In the genomic region with DNA sequence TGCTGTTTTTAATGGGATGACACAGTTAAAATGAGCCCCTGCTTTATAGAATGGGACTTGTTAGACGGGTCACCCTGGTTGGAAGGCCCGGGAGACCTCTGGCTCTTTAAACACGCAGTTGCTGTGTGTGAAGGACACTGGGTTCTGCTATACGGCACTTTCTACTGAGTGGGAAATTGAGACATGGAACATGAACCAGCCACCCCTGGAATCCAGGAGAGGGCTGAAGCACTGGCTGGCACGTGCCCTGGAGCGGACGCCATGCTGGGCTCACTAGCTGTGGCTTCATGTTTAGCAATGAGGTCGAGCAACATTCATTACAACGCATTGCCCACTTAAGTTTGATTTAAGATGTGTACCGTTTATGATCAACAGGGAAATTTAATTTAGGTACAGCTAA, we compare ENCODE assay signal across 23 cellular contexts. TPM values are rescaled to one million over a fixed set of nuclear protein-coding genes. Genes with fewer than 3 reads are reported as not detected.
DNase-seq lines count a peak whose midpoint lies in the region; ATAC-seq and TF ChIP-seq lines count a peak whose summit lies in the region.
"Had no signal": no experiment of that assay in that cellular context is flagged by ENCODE, and none has a peak within 500 bp of the region (broad histone marks: within the 10 kb centered on the region; RNA-seq: fewer than 3 reads in every experiment).

No MANE protein-coding gene starts in this region.

- peak; percentile 19 for DNase-seq in activated CD8-positive, alpha-beta memory T cell treated with anti-CD3 and anti-CD28 coated beads, Interleukin-2, amount 10 ng/mL, durations not matched to agents 7 days and 5 days
- DNase-seq in activated CD8-positive, alpha-beta memory T cell treated with anti-CD3 and anti-CD28 coated beads, Interleukin-2, amount 50 U/mL, for 4 hours, result no peak
- DNase-seq in left ventricle myocardium inferior (no peak), posterior vena cava (ENCODE audit: low spot score) (peak; percentile 29), uterus (no peak), ecto neural progenitor cell (ENCODE audit: low spot score) (no peak), NCI-H510A (lab: John Stamatoyannopoulos, UW) (no peak)
- DNase-seq in activated T-cell treated with anti-CD3 and anti-CD28 coated beads, Interleukin-2, amount 50 U/mL, for 4 hours, result no peak
- DNase-seq: activated CD4-positive, alpha-beta memory T cell treated with anti-CD3 and anti-CD28 coated beads for 36 hours; activated CD4-positive, CD25-positive, alpha-beta regulatory T cell; activated gamma-delta T cell; activated naive CD8-positive, alpha-beta T cell treated with anti-CD3 and anti-CD28 coated beads, Interleukin-2, amount 50 U/mL, for 24 hours; activated T-cell treated with anti-CD3 and anti-CD28 coated beads for 4 hours; CD4-positive, alpha-beta memory T cell; GF-D8; HCEC 1CT; hippocampal formation; naive B cell; NCI-H1436; NCI-H526 treated with DMSO at 0.1 percent for 48 hours; T1000 had no signal

- H3K9me3 Mint-ChIP-seq in activated CD8-positive, alpha-beta memory T cell treated with anti-CD3 and anti-CD28 coated beads, Interleukin-2, amount 10 ng/mL, durations not matched to agents 7 days and 5 days (ENCODE audit: low read depth), result peaks cover under 1% of the 10 kb centered on the region
- H3K9me3 Mint-ChIP-seq in activated T-cell treated with anti-CD3 and anti-CD28 coated beads, Interleukin-2, amount 50 U/mL, for 4 hours, result peaks cover 6% of the 10 kb centered on the region

- H3K4me1 ChIP-seq in left ventricle myocardium inferior, result peaks cover 86% of the 10 kb centered on the region
- H3K4me1 ChIP-seq in uterus, result peaks cover 8 to 11% of the 10 kb centered on the region in 2 donors

- no peaks in the 10 kb centered on the region for H3K4me1 Mint-ChIP-seq in activated CD8-positive, alpha-beta memory T cell treated with anti-CD3 and anti-CD28 coated beads, Interleukin-2, amount 10 ng/mL, durations not matched to agents 7 days and 5 days
- H3K4me1 Mint-ChIP-seq in activated T-cell treated with anti-CD3 and anti-CD28 coated beads, Interleukin-2, amount 50 U/mL, for 4 hours (ENCODE audit: low read depth), result no peaks in the 10 kb centered on the region
- H3K4me1 Mint-ChIP-seq: activated naive CD8-positive, alpha-beta T cell treated with anti-CD3 and anti-CD28 coated beads, Interleukin-2, amount 50 U/mL, for 24 hours; CD4-positive, alpha-beta memory T cell; naive B cell had no signal

- H3K27me3 Mint-ChIP-seq in activated CD8-positive, alpha-beta memory T cell treated with anti-CD3 and anti-CD28 coated beads, Interleukin-2, amount 10 ng/mL, durations not matched to agents 7 days and 5 days, result peaks cover 2% of the 10 kb centered on the region
- H3K27me3 Mint-ChIP-seq in activated T-cell treated with anti-CD3 and anti-CD28 coated beads, Interleukin-2, amount 50 U/mL, for 4 hours (ENCODE audit: low read depth), result peaks cover 9% of the 10 kb centered on the region
- H3K27me3 Mint-ChIP-seq: activated naive CD8-positive, alpha-beta T cell treated with anti-CD3 and anti-CD28 coated beads, Interleukin-2, amount 50 U/mL, for 24 hours had no signal

- no peaks in the 10 kb centered on the region for H3K36me3 ChIP-seq in left ventricle myocardium inferior
- no peaks in the 10 kb centered on the region for H3K36me3 ChIP-seq in uterus

- ATAC-seq in activated CD8-positive, alpha-beta memory T cell treated with anti-CD3 and anti-CD28 coated beads, Interleukin-2, amount 10 ng/mL, durations not matched to agents 7 days and 5 days, result no peak
- ATAC-seq in activated T-cell treated with anti-CD3 and anti-CD28 coated beads, Interleukin-2, amount 50 U/mL, for 4 hours, result no peak
- ATAC-seq: activated naive CD8-positive, alpha-beta T cell treated with anti-CD3 and anti-CD28 coated beads, Interleukin-2, amount 50 U/mL, for 24 hours; sciatic nerve had no signal

- intact Hi-C loops in left ventricle myocardium inferior (cut with micrococcal nuclease) (no loop called here), posterior vena cava (cut with DNase I) (no loop called here), uterus (cut with DNase I; ENCODE audit: low total_unique reads) (no loop called here)

- no peaks in the 10 kb centered on the region for H3K27me3 ChIP-seq in left ventricle myocardium inferior (ENCODE audit: low read depth)
- no peaks in the 10 kb centered on the region for H3K27me3 ChIP-seq in uterus

- TF ChIP-seq POLR2A in uterus (IDR thresholded peaks at IDR 0.05), result no peak

- no peak overlapping the region for H3K4me3 Mint-ChIP-seq in activated CD8-positive, alpha-beta memory T cell treated with anti-CD3 and anti-CD28 coated beads, Interleukin-2, amount 10 ng/mL, durations not matched to agents 7 days and 5 days
- H3K4me3 Mint-ChIP-seq in activated T-cell treated with anti-CD3 and anti-CD28 coated beads, Interleukin-2, amount 50 U/mL, for 4 hours, result no peak overlapping the region
- H3K4me3 Mint-ChIP-seq: activated CD4-positive, alpha-beta memory T cell treated with anti-CD3 and anti-CD28 coated beads for 36 hours; activated naive CD8-positive, alpha-beta T cell treated with anti-CD3 and anti-CD28 coated beads, Interleukin-2, amount 50 U/mL, for 24 hours; CD4-positive, alpha-beta memory T cell; naive B cell had no signal

- no peaks in the 10 kb centered on the region for H3K36me3 Mint-ChIP-seq in activated CD8-positive, alpha-beta memory T cell treated with anti-CD3 and anti-CD28 coated beads, Interleukin-2, amount 10 ng/mL, durations not matched to agents 7 days and 5 days
- H3K36me3 Mint-ChIP-seq in activated T-cell treated with anti-CD3 and anti-CD28 coated beads, Interleukin-2, amount 50 U/mL, for 4 hours (ENCODE audit: insufficient read depth), result no peaks in the 10 kb centered on the region
- H3K36me3 Mint-ChIP-seq: activated CD4-positive, alpha-beta memory T cell treated with anti-CD3 and anti-CD28 coated beads for 36 hours had no signal

- peak overlapping the region; percentile 18 for H3K4me3 ChIP-seq in left ventricle myocardium inferior
- H3K4me3 ChIP-seq in uterus, result no peak overlapping the region

- CTCF ChIA-PET in activated CD8-positive, alpha-beta memory T cell treated with anti-CD3 and anti-CD28 coated beads, Interleukin-2, amount 10 ng/mL, durations not matched to agents 7 days and 5 days (lab: Charles Lee), result no interaction called here

- TF ChIP-seq CTCF in left ventricle myocardium inferior (IDR thresholded peaks at IDR 0.05; ENCODE audit: borderline replicate concordance) (no peak), uterus (IDR thresholded peaks at IDR 0.05) (no peak)

- H3K9me3 ChIP-seq in left ventricle myocardium inferior (replicated peaks) (peaks cover 5% of the 10 kb centered on the region), uterus (peaks cover 0 to 5% of the 10 kb centered on the region in 2 donors)

- no peak overlapping the region for H3K27ac Mint-ChIP-seq in activated CD8-positive, alpha-beta memory T cell treated with anti-CD3 and anti-CD28 coated beads, Interleukin-2, amount 10 ng/mL, durations not matched to agents 7 days and 5 days
- H3K27ac Mint-ChIP-seq: activated CD4-positive, alpha-beta memory T cell treated with anti-CD3 and anti-CD28 coated beads for 36 hours; activated naive CD8-positive, alpha-beta T cell treated with anti-CD3 and anti-CD28 coated beads, Interleukin-2, amount 50 U/mL, for 24 hours; CD4-positive, alpha-beta memory T cell; naive B cell had no signal

- peak overlapping the region; percentile 93 for H3K27ac ChIP-seq in left ventricle myocardium inferior (replicated peaks)
- H3K27ac ChIP-seq in uterus, result peak overlapping the region; percentile 78 to 95
- H3K27ac ChIP-seq: 22Rv1 had no signal

RNA-seq across cellular contexts. Expression of gene CACNA1C, which starts 23.9 kb away (rescaled TPM):
- under 1 TPM; 0.14 to 0.26 TPM for total RNA-seq in activated CD8-positive, alpha-beta memory T cell treated with anti-CD3 and anti-CD28 coated beads, Interleukin-2, amount 10 ng/mL, durations not matched to agents 7 days and 5 days
- total RNA-seq in left ventricle myocardium inferior, result 137 TPM
- 10 to 100 TPM; 71.3 to 71.8 TPM for total RNA-seq in posterior vena cava
- 100 to 1,000 TPM in 1 of 4 donors, 10 to 100 TPM in 3; 15.9 to 121 (median 32.1) TPM for total RNA-seq in uterus
- total RNA-seq in activated T-cell treated with anti-CD3 and anti-CD28 coated beads, Interleukin-2, amount 50 U/mL, for 4 hours, result under 1 TPM; 0.03 to 0.08 (median 0.03) TPM

Comparison
In these comparisons a context has a peak if more than half of its experiments do, and no peak if none do; other contexts are left out.
1. DNase-seq: peak in activated CD8-positive, alpha-beta memory T cell treated with anti-CD3 and anti-CD28 coated beads, Interleukin-2, amount 10 ng/mL, durations not matched to agents 7 days and 5 days (single experiment) and posterior vena cava (single experiment); none in activated CD8-positive, alpha-beta memory T cell treated with anti-CD3 and anti-CD28 coated beads, Interleukin-2, amount 50 U/mL, for 4 hours (single experiment), left ventricle myocardium inferior (single experiment), uterus (0 of 2), activated T-cell treated with anti-CD3 and anti-CD28 coated beads, Interleukin-2, amount 50 U/mL, for 4 hours (single experiment), ecto neural progenitor cell (single experiment) and NCI-H510A (single experiment).
2. RNA of gene CACNA1C, which starts 23.9 kb away (total RNA-seq): 137 TPM in left ventricle myocardium inferior (single experiment), 71.3 to 71.8 TPM in posterior vena cava and 15.9 to 121 TPM in uterus; 0.14 to 0.26 TPM in activated CD8-positive, alpha-beta memory T cell treated with anti-CD3 and anti-CD28 coated beads, Interleukin-2, amount 10 ng/mL, durations not matched to agents 7 days and 5 days and 0.03 to 0.08 TPM in activated T-cell treated with anti-CD3 and anti-CD28 coated beads, Interleukin-2, amount 50 U/mL, for 4 hours; every median in the first group is over 10 times any median in the second.